In the genomic region with DNA sequence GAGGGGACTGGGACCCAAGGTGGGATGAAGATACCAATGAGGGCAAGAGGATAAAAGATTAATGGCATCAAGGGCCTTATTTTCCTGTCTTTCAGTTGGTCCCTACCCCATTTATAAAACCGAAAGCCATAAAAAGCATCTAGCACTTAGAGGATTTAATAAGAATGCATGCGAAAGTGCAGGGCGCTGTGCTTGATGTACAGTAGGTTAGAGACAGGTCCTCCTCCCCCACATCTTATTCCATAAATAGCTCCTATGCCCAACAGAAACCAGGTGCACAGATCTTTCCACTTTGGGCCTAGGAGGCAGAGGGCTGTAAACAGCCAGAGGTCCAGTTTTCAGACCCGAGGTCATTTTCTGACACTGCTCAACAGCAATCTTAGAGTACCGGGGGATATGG, we compare ENCODE assay signal across 7 cellular contexts. TPM values are rescaled to one million over a fixed set of nuclear protein-coding genes. Genes with fewer than 3 reads are reported as not detected.
DNase-seq lines count a peak whose midpoint lies in the region; ATAC-seq and TF ChIP-seq lines count a peak whose summit lies in the region.

No MANE protein-coding gene starts in this region.

- H3K18ac ChIP-seq in IMR-90 (ENCODE audit: low read depth, low read length): no peak overlapping the region

- in situ Hi-C loops in IMR-90 (cut with MboI; ENCODE audit: low sequenced_read_pairs): loop anchor here (10.0 kb wide), 1 partner anchor 261 kb away; the partner anchor contains the start of genes EMC7 and PGBD4

- peaks cover 10% of the 10 kb centered on the region for H3K9me1 ChIP-seq in IMR-90 (ENCODE audit: insufficient read depth, low read length)

- ATAC-seq in IMR-90 (ENCODE audit: low read depth) (no peak), GM19463 (IDR thresholded peaks at IDR 0.05; ENCODE audit: unreplicated experiment) (no peak)

- H3K9me3 ChIP-seq in IMR-90 (ENCODE audit: control insufficient read depth, insufficient read depth, low read length) (no peaks in the 10 kb centered on the region), subcutaneous abdominal adipose tissue (ENCODE audit: control insufficient read depth in 5 of 5, low read length in 5 of 5) (no peaks in the 10 kb centered on the region)

- intact Hi-C loops in IMR-90 (cut with micrococcal nuclease): loop anchor here (10.0 kb wide), 1 partner anchor 301 kb away; no protein-coding TSS in a partner anchor

- CTCF ChIA-PET in IMR-90 (lab: Yijun Ruan, JAX): interaction anchor here (1.1 to 1.6 kb wide), 3 partner anchors 8 to 256 kb away, joined by 3 to 4 read pairs (median 4); partner anchors contain the start of gene SLC12A6

- H3K79me1 ChIP-seq in IMR-90 (ENCODE audit: low read depth in 1 of 2, low read length in 2 of 2): peaks cover 23 to 39% of the 10 kb centered on the region in 2 experiments

- H4K8ac ChIP-seq in IMR-90 (ENCODE audit: low read depth in 2 of 2, low read length in 2 of 2): peak overlapping the region; percentile 43 to 51; a peak in 2 of 4 replicates

- H3K9ac ChIP-seq in IMR-90 (ENCODE audit: low read depth, low read length) (peak overlapping the region; percentile 59), subcutaneous abdominal adipose tissue (ENCODE audit: low read length in 5 of 5) (peak overlapping the region in 4 of 5 donors; percentile 9 to 74 (median 50))

- peak overlapping the region; percentile 58 to 83 (median 67) for H3K27ac Mint-ChIP-seq in immature natural killer cell

- H3K4me2 ChIP-seq in IMR-90 (ENCODE audit: low read depth, low read length): peak overlapping the region; percentile 88

- peaks cover 3 to 11% (median 10%) of the 10 kb centered on the region in 3 donors for H3K36me3 Mint-ChIP-seq in immature natural killer cell

- H3K27me3 Mint-ChIP-seq in immature natural killer cell (ENCODE audit: low read depth in 3 of 3): peaks cover 2 to 4% (median 3%) of the 10 kb centered on the region in 3 donors

- H3K4me1 Mint-ChIP-seq in immature natural killer cell: peaks cover 29 to 38% of the 10 kb centered on the region in 2 donors

- no peak overlapping the region for H3K56ac ChIP-seq in IMR-90 (ENCODE audit: extremely low read depth, insufficient read depth, low read length)

- peak overlapping the region; percentile 90 for H2AFZ ChIP-seq in IMR-90 (replicated peaks; ENCODE audit: low read length, poor library complexity)

- H2BK5ac ChIP-seq in IMR-90 (ENCODE audit: low read depth, low read length, poor library complexity, severe bottlenecking): no peak overlapping the region

- H2AK9ac ChIP-seq in IMR-90 (replicated peaks; ENCODE audit: low read depth, low read length, poor library complexity): peak overlapping the region; percentile 92

- H3K4me3 Mint-ChIP-seq in immature natural killer cell: peak overlapping the region; percentile 90 to 94 (median 94)

- no peak overlapping the region for H4K5ac ChIP-seq in IMR-90 (ENCODE audit: low read depth, low read length)

- TF ChIP-seq POLR2A in IMR-90 (IDR thresholded peaks at IDR 0.05; ENCODE audit: low read depth, low read length): no peak

- H3K27ac ChIP-seq in IMR-90 (ENCODE audit: insufficient read depth, low read length) (peak overlapping the region; percentile 16; the same call in 1 of the 2 replicates), angular gyrus (ENCODE audit: low read depth, low read length) (peak overlapping the region; percentile 48), subcutaneous abdominal adipose tissue (ENCODE audit: low read depth, low read length) (peak overlapping the region; percentile 7)

- H3K36me3 ChIP-seq in IMR-90 (ENCODE audit: control insufficient read depth, insufficient read depth, low read length): peaks cover 12% of the 10 kb centered on the region
- H3K36me3 ChIP-seq in subcutaneous abdominal adipose tissue (ENCODE audit: control insufficient read depth in 5 of 5, insufficient read depth in 5 of 5, low read length in 5 of 5): peaks cover 0 to 25% (median 9%) of the 10 kb centered on the region in 5 donors

- H3K27me3 ChIP-seq in IMR-90 (ENCODE audit: control insufficient read depth, insufficient read depth, low read length): no peaks in the 10 kb centered on the region
- no peaks in the 10 kb centered on the region for H3K27me3 ChIP-seq in subcutaneous abdominal adipose tissue (ENCODE audit: control insufficient read depth in 5 of 5, insufficient read depth in 4 of 5, low read length in 5 of 5)

- H2BK15ac ChIP-seq in IMR-90 (ENCODE audit: low read depth, low read length): no peak overlapping the region

- no peak overlapping the region; the same call in 1 of the 2 replicates for H4K91ac ChIP-seq in IMR-90 (ENCODE audit: insufficient read depth, low read depth, low read length)

- no CpG with 5 or more reads among the region's 5 CpGs for WGBS in IMR-90 (ENCODE audit: extremely low coverage in 2 of 2, insufficient read length in 1 of 2), 2 experiments

- peak overlapping the region; percentile 46 for H3K14ac ChIP-seq in IMR-90 (replicated peaks; ENCODE audit: low read depth, low read length)

- peak overlapping the region; percentile 87 for H3K4me3 ChIP-seq in IMR-90 (ENCODE audit: insufficient read depth, low read depth, low read length)
- peak overlapping the region; percentile 65 to 97 (median 91) for H3K4me3 ChIP-seq in subcutaneous abdominal adipose tissue (ENCODE audit: low read depth in 1 of 5, low read length in 5 of 5)

- peak overlapping the region; percentile 19; the same call in 1 of the 2 replicates for H3K4ac ChIP-seq in IMR-90 (ENCODE audit: low read depth, low read length)

- POLR2A ChIA-PET in IMR-90 (lab: Charles Lee; ENCODE audit: unreplicated experiment): no interaction called here

- H3K4me1 ChIP-seq in IMR-90 (ENCODE audit: control insufficient read depth, insufficient read depth, low read length) (0 out of 2 replicates have a peak, but pooled peaks cover 3% of the 10 kb centered on the region), subcutaneous abdominal adipose tissue (ENCODE audit: control insufficient read depth in 5 of 5, insufficient read depth in 5 of 5, low read length in 5 of 5) (peaks cover 10 to 29% (median 20%) of the 10 kb centered on the region in 5 donors)

- dilution Hi-C loops in IMR-90 (cut with HindIII; ENCODE audit: low sequenced_read_pairs, unreplicated experiment): no loop called here

- H3K23ac ChIP-seq in IMR-90 (ENCODE audit: low read depth, low read length): peak overlapping the region; percentile 29; the same call in 1 of the 2 replicates

- DNase-seq in IMR-90: no peak
- no peak for DNase-seq in immature natural killer cell
- no peak for DNase-seq in NCI-H146 (lab: John Stamatoyannopoulos, UW)
- no peak for DNase-seq in NCI-H524 treated with DMSO at 0.1 percent for 48 hours (lab: John Stamatoyannopoulos, UW)

- H2BK20ac ChIP-seq in IMR-90 (ENCODE audit: low read depth, low read length): no peak overlapping the region

- no peaks in the 10 kb centered on the region for H3K9me3 Mint-ChIP-seq in immature natural killer cell

- TF ChIP-seq CTCF in IMR-90 (conservative IDR thresholded peaks at IDR 0.05; ENCODE audit: low read depth, low read length): no peak

- no peak overlapping the region; the same call in 1 of the 2 replicates for H2AK5ac ChIP-seq in IMR-90 (ENCODE audit: low read depth, low read length)

- H4K20me1 ChIP-seq in IMR-90 (ENCODE audit: insufficient read depth, low read length): peaks cover 8% of the 10 kb centered on the region; the same call in 1 of the 2 replicates

- H2BK120ac ChIP-seq in IMR-90 (ENCODE audit: low read depth, low read length): no peak overlapping the region

- TF ChIP-seq RAD21 in IMR-90 (IDR thresholded peaks at IDR 0.05; ENCODE audit: low read length): no peak

- no TSS peak for BruUV-seq in IMR-90 (replicated peaks; lab: Mats Ljungman, UMichigan)

TF ChIP-seq in IMR-90, 13 proteins besides CTCF, POLR2A, EP300 and RAD21 (continues in another document):
- no peak for TF ChIP-seq RCOR1 (IDR thresholded peaks at IDR 0.05; ENCODE audit: insufficient replicate concordance, low read length)
- TF ChIP-seq, protein P1, sequence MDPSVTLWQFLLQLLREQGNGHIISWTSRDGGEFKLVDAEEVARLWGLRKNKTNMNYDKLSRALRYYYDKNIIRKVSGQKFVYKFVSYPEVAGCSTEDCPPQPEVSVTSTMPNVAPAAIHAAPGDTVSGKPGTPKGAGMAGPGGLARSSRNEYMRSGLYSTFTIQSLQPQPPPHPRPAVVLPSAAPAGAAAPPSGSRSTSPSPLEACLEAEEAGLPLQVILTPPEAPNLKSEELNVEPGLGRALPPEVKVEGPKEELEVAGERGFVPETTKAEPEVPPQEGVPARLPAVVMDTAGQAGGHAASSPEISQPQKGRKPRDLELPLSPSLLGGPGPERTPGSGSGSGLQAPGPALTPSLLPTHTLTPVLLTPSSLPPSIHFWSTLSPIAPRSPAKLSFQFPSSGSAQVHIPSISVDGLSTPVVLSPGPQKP (IDR thresholded peaks at IDR 0.05; ENCODE audit: borderline replicate concordance, low read depth, low read length): no peak
- no peak for TF ChIP-seq SMC3 (IDR thresholded peaks at IDR 0.05; ENCODE audit: low read depth, low read length)
- TF ChIP-seq BHLHE40 (IDR thresholded peaks at IDR 0.05; ENCODE audit: low read depth, low read length): no peak

RNA-seq across cellular contexts. Expression of gene LPCAT4, which starts 1.2 kb away (rescaled TPM):
- total RNA-seq in IMR-90 (2012; rRNA removed): 3.8 and 3.9 TPM in 2 replicates
- polyA plus RNA-seq in IMR-90 (2012; rRNA removed) (44.4 and 57.5 TPM in 2 replicates), immature natural killer cell (1 to 10 TPM; 7.0 to 9.2 (median 7.3) TPM)
- polyA plus RNA-seq in IMR-90 (2012; cell fraction: cytosol; rRNA removed): 29.3 and 36.8 TPM in 2 replicates
- polyA plus RNA-seq in IMR-90 (2012; cell fraction: nucleus; rRNA removed; ENCODE audit: low replicate concordance): 120 and 164 TPM in 2 replicates

RNA-seq across cellular contexts. Expression of gene NUTM1, which starts 22.7 kb away (rescaled TPM):
- total RNA-seq in IMR-90 (2012; rRNA removed): not detected in 2 replicates
- polyA plus RNA-seq in IMR-90 (2012; rRNA removed): not detected in 2 replicates
- not detected in 2 replicates for polyA plus RNA-seq in IMR-90 (2012; cell fraction: cytosol; rRNA removed)
- polyA plus RNA-seq in IMR-90 (2012; cell fraction: nucleus; rRNA removed; ENCODE audit: low replicate concordance): not detected in 2 replicates
- polyA plus RNA-seq in immature natural killer cell: not detected

RNA-seq across cellular contexts. Expression of gene NOP10, which starts 22.9 kb away (rescaled TPM):
- 141 and 211 TPM in 2 replicates for total RNA-seq in IMR-90 (2012; rRNA removed)
- polyA plus RNA-seq in IMR-90 (2012; rRNA removed): 444 and 468 TPM in 2 replicates
- polyA plus RNA-seq in IMR-90 (2012; cell fraction: cytosol; rRNA removed): 286 and 658 TPM in 2 replicates
- polyA plus RNA-seq in IMR-90 (2012; cell fraction: nucleus; rRNA removed; ENCODE audit: low replicate concordance): 88.7 and 109 TPM in 2 replicates
- polyA plus RNA-seq in immature natural killer cell: 100 to 1,000 TPM; 350 to 457 (median 379) TPM

RNA-seq across cellular contexts. Expression of gene SLC12A6, which starts 28.3 kb away (rescaled TPM):
- 10.0 and 10.2 TPM in 2 replicates for total RNA-seq in IMR-90 (2012; rRNA removed)
- 6.9 and 7.7 TPM in 2 replicates for polyA plus RNA-seq in IMR-90 (2012; rRNA removed)
- 2.4 and 3.1 TPM in 2 replicates for polyA plus RNA-seq in IMR-90 (2012; cell fraction: cytosol; rRNA removed)
- 7.6 and 25.4 TPM in 2 replicates for polyA plus RNA-seq in IMR-90 (2012; cell fraction: nucleus; rRNA removed; ENCODE audit: low replicate concordance)
- 1 to 10 TPM in 2 of 3 donors, under 1 TPM in 1; 0.35 to 7.8 (median 3.3) TPM for polyA plus RNA-seq in immature natural killer cell
